8 cellular contexts compared by ENCODE assay signal in genomic region chr4:4859799-4860380, GRCh38. TPM values are rescaled to one million over a fixed set of nuclear protein-coding genes. Genes with fewer than 3 reads are reported as not detected.
DNase-seq lines count a peak whose midpoint lies in the region; ATAC-seq and TF ChIP-seq lines count a peak whose summit lies in the region.

No MANE protein-coding gene starts in this region.

- peak; percentile 77 for DNase-seq in HuH-7.5 (ENCODE audit: low spot score)
- DNase-seq in effector memory CD4-positive, alpha-beta T cell = no peak
- DNase-seq in natural killer cell = no peak
- DNase-seq in SHP77 (lab: John Stamatoyannopoulos, UW) = no peak
- no peak for DNase-seq in activated CD8-positive, alpha-beta memory T cell treated with anti-CD3 and anti-CD28 coated beads for 24 hours
- DNase-seq in kidney glomerular epithelial cell (lab: John Stamatoyannopoulos, UW) = no peak

- peak overlapping the region; percentile 31 for H3K4me3 Mint-ChIP-seq in natural killer cell

- no peaks in the 10 kb centered on the region for H3K36me3 Mint-ChIP-seq in natural killer cell

- H3K27ac Mint-ChIP-seq in natural killer cell = no peak overlapping the region

- H3K4me1 ChIP-seq in effector memory CD4-positive, alpha-beta T cell (ENCODE audit: control insufficient read depth, insufficient read depth, low read length, poor library complexity, severe bottlenecking) = peaks cover 31% of the 10 kb centered on the region

- intact Hi-C loops in natural killer cell (cut with micrococcal nuclease) = loop anchor here (10.0 kb wide), 1 partner anchor 375 kb away; no protein-coding TSS in a partner anchor

- no peaks in the 10 kb centered on the region for H3K9me3 Mint-ChIP-seq in natural killer cell

- peaks cover 49 to 52% of the 10 kb centered on the region in 2 donors for H3K4me1 Mint-ChIP-seq in natural killer cell

- ATAC-seq in GM21423 (IDR thresholded peaks at IDR 0.05; ENCODE audit: unreplicated experiment) (peak; percentile 29), natural killer cell (peak; percentile 6 to 32 (median 30))

- peak overlapping the region; percentile 52 for H3K4me3 ChIP-seq in effector memory CD4-positive, alpha-beta T cell (ENCODE audit: insufficient read depth, low read depth, low read length, poor library complexity, severe bottlenecking)

- peaks cover 84% of the 10 kb centered on the region for H3K27me3 ChIP-seq in effector memory CD4-positive, alpha-beta T cell (replicated peaks; ENCODE audit: control insufficient read depth, insufficient read depth, low read length, poor library complexity, severe bottlenecking)

- peaks cover 74 to 87% of the 10 kb centered on the region in 2 donors for H3K27me3 Mint-ChIP-seq in natural killer cell (ENCODE audit: low read depth in 2 of 2)

- H3K36me3 ChIP-seq in effector memory CD4-positive, alpha-beta T cell (ENCODE audit: control insufficient read depth, insufficient read depth, low read length) = no peaks in the 10 kb centered on the region

- H3K27ac ChIP-seq in C4-2B = peak overlapping the region; percentile 72
- no peak overlapping the region for H3K27ac ChIP-seq in effector memory CD4-positive, alpha-beta T cell (ENCODE audit: insufficient read depth, low read length, poor library complexity, severe bottlenecking)

- TF ChIP-seq CTCF in C4-2B (conservative IDR thresholded peaks at IDR 0.05) (no peak), natural killer cell (IDR thresholded peaks at IDR 0.05) (no peak)

- H3K9me3 ChIP-seq in effector memory CD4-positive, alpha-beta T cell (ENCODE audit: control insufficient read depth, low read length) = no peaks in the 10 kb centered on the region

RNA-seq across cellular contexts. Expression of gene MSX1, which starts 0.4 kb away (rescaled TPM):
- not detected for total RNA-seq in natural killer cell
